8 cellular contexts compared by ENCODE assay signal in the genomic region with DNA sequence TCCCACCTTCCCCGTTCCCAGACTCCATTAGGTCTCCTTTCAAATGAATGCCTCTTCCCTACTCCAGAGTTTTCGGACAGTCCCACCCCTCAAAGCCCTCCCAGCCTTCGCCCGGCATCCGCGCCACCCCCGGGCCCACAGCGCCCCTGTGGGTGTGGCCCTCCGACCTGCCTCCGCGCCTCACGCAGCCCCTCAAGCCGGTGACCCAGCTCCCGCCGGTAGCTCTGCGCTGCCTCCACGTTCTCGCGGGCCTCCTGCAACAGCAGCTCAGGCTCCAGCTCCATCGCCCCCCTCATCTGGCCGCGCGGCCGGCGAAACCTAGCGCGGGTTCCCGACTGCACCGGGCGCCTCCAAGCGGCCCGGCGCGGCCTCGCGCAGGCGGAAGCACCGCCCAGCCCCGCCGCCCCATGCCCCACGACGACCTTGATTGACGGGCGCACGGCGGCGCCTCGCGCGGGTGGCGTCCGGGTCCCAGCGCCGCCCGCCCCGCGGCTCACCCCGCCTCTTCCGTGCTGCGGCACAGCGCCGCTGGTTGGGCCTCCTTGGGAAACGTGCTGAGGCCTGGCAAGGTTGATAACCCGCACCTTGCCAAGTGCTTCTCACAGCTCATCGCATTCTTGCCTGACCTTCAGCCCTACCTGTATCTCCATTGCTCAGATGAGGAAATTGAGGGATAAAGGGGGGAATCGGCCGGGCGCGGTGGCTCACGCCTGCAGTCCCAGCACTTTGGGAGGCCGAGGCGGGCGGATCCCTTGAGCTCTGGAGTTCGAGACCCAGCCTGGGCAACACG.
DNase-seq lines count a peak whose midpoint lies in the region; ATAC-seq, FAIRE-seq and TF ChIP-seq lines count a peak whose summit lies in the region.

A gene with protein sequence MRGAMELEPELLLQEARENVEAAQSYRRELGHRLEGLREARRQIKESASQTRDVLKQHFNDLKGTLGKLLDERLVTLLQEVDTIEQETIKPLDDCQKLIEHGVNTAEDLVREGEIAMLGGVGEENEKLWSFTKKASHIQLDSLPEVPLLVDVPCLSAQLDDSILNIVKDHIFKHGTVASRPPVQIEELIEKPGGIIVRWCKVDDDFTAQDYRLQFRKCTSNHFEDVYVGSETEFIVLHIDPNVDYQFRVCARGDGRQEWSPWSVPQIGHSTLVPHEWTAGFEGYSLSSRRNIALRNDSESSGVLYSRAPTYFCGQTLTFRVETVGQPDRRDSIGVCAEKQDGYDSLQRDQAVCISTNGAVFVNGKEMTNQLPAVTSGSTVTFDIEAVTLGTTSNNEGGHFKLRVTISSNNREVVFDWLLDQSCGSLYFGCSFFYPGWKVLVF (minus strand): TSS at position 337 of the 790 bp plus-strand sequence. CDS start 41 bp downstream, at position 296.

- peak; percentile 89 for FAIRE-seq in GM18507 (lab: Jason Lieb, UNC)

- H3K4me3 ChIP-seq in retinal pigment epithelial cell (ENCODE audit: low read length) = peak within 1 kb of the TSS; percentile 94

- DNase-seq in GM18507 (ENCODE audit: extremely low spot score, insufficient read length, low read depth) (peak; percentile 86), NCI-H2029 treated with DMSO at 0.1 percent for 48 hours (lab: John Stamatoyannopoulos, UW) (peak; percentile 46), T-helper 9 cell (peak; percentile 83), astrocyte of the hippocampus (ENCODE audit: low read depth, low spot score) (peak; percentile 98), hippocampal formation (lab: John Stamatoyannopoulos, UW) (peak; percentile 75 to 89), retinal pigment epithelial cell (ENCODE audit: low read depth) (peak; percentile 58)

- ATAC-seq in HG03025 (IDR thresholded peaks at IDR 0.05; ENCODE audit: low FRiP score, unreplicated experiment) (peak; percentile 76), HG02938 (IDR thresholded peaks at IDR 0.05; ENCODE audit: unreplicated experiment) (no peak)

- TF ChIP-seq CTCF in retinal pigment epithelial cell (conservative IDR thresholded peaks at IDR 0.05; ENCODE audit: low read depth, low read length) = no peak

Comparison
In these comparisons a context has a peak if more than half of its experiments do, and no peak if none do; other contexts are left out.
1. DNase-seq: peak in every context shown above with its lines; median percentile 98 in astrocyte of the hippocampus; 86 in GM18507; 83 in T-helper 9 cell; 82 in hippocampal formation; 58 in retinal pigment epithelial cell; 46 in NCI-H2029 treated with DMSO at 0.1 percent for 48 hours.